8 cellular contexts compared by ENCODE assay signal in the genomic region with DNA sequence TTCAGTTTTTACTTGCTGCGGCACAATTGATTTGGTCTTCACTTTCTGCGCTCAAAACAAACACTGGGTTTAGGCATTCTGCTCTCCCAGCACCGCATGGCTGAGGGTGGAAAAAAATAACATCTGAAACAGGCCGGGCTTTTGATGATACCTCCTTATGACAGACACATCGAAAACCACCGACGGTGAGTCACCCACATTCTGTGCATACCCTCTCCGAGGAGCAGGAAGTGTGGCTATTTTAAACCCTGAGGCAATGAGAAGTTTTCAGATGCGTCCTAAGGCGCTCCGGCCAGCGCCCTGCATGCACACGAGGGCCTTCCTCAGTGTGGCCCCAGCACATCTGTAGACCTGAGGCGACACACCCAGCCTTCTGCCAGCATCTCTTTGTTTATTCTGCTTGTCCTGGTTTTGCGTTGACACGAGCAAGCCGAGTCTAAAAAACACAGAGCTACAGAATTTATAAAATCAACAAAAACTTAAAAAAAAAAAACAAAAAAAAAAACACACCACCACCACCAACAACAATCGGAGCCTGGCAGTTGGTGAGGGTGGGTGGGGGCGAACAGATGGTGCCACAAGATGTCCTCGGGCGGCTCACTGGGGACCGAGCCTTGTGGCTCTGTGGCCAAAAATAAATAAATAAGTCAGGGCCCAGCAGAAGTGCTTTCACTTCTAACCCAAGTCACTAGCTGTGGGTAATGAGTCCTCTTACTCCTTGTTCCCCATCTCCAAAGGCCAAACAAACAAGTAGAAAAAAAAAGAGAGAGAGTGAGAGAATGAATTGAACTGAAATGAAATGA.
DNase-seq lines count a peak whose midpoint lies in the region; ATAC-seq and TF ChIP-seq lines count a peak whose summit lies in the region.

No MANE protein-coding gene starts in this region.

- H4K20me1 ChIP-seq in fibroblast of lung (ENCODE audit: control insufficient read depth, extremely low read depth, insufficient read depth, low read length), result no peaks in the 10 kb centered on the region

- H3K9ac ChIP-seq in fibroblast of lung (ENCODE audit: insufficient read depth, low read length), result peak overlapping the region; percentile 60

- peak; percentile 97 for DNase-seq in AG04449 (ENCODE audit: low read depth, low spot score)
- DNase-seq in OCI-M1 (lab: John Stamatoyannopoulos, UW), result peak; percentile 98
- peak; percentile 81 for DNase-seq in activated T-cell treated with anti-CD3 and anti-CD28 coated beads, Interleukin-2, amount 50 U/mL, for 1 hour
- peak; percentile 96 to 100 for DNase-seq in fibroblast of lung (ENCODE audit: low read depth in 2 of 2)
- DNase-seq in omental fat pad (ENCODE audit: low spot score), result peak; percentile 44
- peak; percentile 69 to 85 for DNase-seq in tibial artery

- peak overlapping the region; percentile 41 for H3K4me2 ChIP-seq in fibroblast of lung (ENCODE audit: extremely low read depth, insufficient read depth, low read length)

- H3K9me3 ChIP-seq in fibroblast of lung (ENCODE audit: control insufficient read depth, insufficient read depth, low read depth, low read length), result no peaks in the 10 kb centered on the region
- no peaks in the 10 kb centered on the region for H3K9me3 ChIP-seq in tibial artery

- intact Hi-C loops in tibial artery (cut with DNase I; ENCODE audit: low total_unique reads), result no loop called here

- H2AFZ ChIP-seq in fibroblast of lung (ENCODE audit: low read length), result no peak overlapping the region

- CTCF ChIA-PET in AG04449 (lab: Yijun Ruan, JAX), result interaction anchor here (1.1 to 1.6 kb wide), 3 partner anchors 18 to 321 kb away, joined by 3 to 7 read pairs (median 5); no protein-coding TSS in a partner anchor

- H3K27ac ChIP-seq in fibroblast of lung (ENCODE audit: insufficient read depth, low read length) (peak overlapping the region; percentile 89), tibial artery (peak overlapping the region; percentile 31 to 62)

- TF ChIP-seq CTCF in AG04449 (IDR thresholded peaks at IDR 0.05; ENCODE audit: insufficient read depth, low read length, missing control alignments) (no peak), fibroblast of lung (conservative IDR thresholded peaks at IDR 0.05 in 1 of 2, IDR thresholded peaks at IDR 0.05 in 1 of 2; ENCODE audit: low read depth in 1 of 2, low read length in 2 of 2) (no peak), omental fat pad (IDR thresholded peaks at IDR 0.05) (no peak), tibial artery (IDR thresholded peaks at IDR 0.05) (no peak)

- in situ Hi-C loops in GM18951 (cut with MboI; ENCODE audit: low sequenced_read_pairs, unreplicated experiment), result loop anchor here (25.0 kb wide), 1 partner anchor 285 kb away; a partner anchor contains a TSS

- TF ChIP-seq POLR2A in GM18951 (IDR thresholded peaks at IDR 0.05; ENCODE audit: extremely low read depth, insufficient read depth, insufficient read length), result peak; percentile 46

- H3K36me3 ChIP-seq in fibroblast of lung (ENCODE audit: control insufficient read depth, insufficient read depth, low read length) (no peaks in the 10 kb centered on the region), tibial artery (no peaks in the 10 kb centered on the region)

- peak; percentile 75 for ATAC-seq in HG03103 (IDR thresholded peaks at IDR 0.05; ENCODE audit: low read depth, unreplicated experiment)
- peak; percentile 43 for ATAC-seq in omental fat pad (ENCODE audit: low FRiP score)

- H3K4me3 ChIP-seq in AG04449 (ENCODE audit: low read depth, low read length) (no peak overlapping the region), fibroblast of lung (replicated peaks in 1 of 4; ENCODE audit: control extremely low read depth in 1 of 4, insufficient read depth in 1 of 4, low read depth in 3 of 4, low read length in 4 of 4) (no peak overlapping the region), tibial artery (peak overlapping the region; percentile 25 to 31)

- H3K79me2 ChIP-seq in fibroblast of lung (ENCODE audit: control insufficient read depth, insufficient read depth, low read length), result no peaks in the 10 kb centered on the region

- H3K27me3 ChIP-seq in fibroblast of lung (ENCODE audit: control insufficient read depth, insufficient read depth, low read length), result no peaks in the 10 kb centered on the region
- peaks cover 0 to 13% of the 10 kb centered on the region in 2 donors for H3K27me3 ChIP-seq in tibial artery

- POLR2A ChIA-PET in AG04449 (lab: Yijun Ruan, JAX), result interaction anchor here (0.9 to 1.7 kb wide), 2 partner anchors 12 to 48 kb away, joined by 3 to 5 read pairs; no protein-coding TSS in a partner anchor

- H3K4me1 ChIP-seq in fibroblast of lung (ENCODE audit: control insufficient read depth, extremely low read depth, insufficient read depth, low read length) (peaks cover 6% of the 10 kb centered on the region), tibial artery (peaks cover 0 to 23% (median 7%) of the 10 kb centered on the region in 4 donors)

Comparison
In these comparisons a context has a peak if more than half of its experiments do, and no peak if none do; other contexts are left out.
1. DNase-seq: peak in every context shown above with its lines; median percentile 98 in OCI-M1; 98 in fibroblast of lung; 97 in AG04449; 81 in activated T-cell treated with anti-CD3 and anti-CD28 coated beads, Interleukin-2, amount 50 U/mL, for 1 hour; 77 in tibial artery; 44 in omental fat pad.
2. H3K4me3 ChIP-seq: peak in tibial artery (2 of 2); none in AG04449 (single experiment) and fibroblast of lung (0 of 4).